In the genomic region with DNA sequence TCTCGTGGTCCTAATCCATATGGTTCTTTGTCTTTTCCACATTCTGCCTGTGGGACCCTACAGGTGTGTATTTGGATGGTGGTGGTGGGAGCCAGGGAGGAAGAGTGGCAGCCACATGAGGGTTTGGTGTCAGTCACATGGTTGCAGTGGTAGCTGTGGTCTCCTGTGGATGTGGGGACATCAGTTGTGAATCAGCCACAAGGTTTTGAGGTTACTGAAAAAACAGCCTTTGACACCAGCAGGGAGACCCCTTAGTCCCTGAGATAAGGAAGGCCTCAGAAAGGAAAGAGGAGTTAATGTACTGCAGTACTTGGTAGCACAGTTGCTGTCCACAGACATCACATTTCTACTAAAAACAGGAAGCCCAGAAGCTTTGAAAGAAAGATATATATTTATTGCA, we compare ENCODE assay signal across 22 cellular contexts. TPM values are rescaled to one million over a fixed set of nuclear protein-coding genes. Genes with fewer than 3 reads are reported as not detected.
DNase-seq lines count a peak whose midpoint lies in the region; ATAC-seq and TF ChIP-seq lines count a peak whose summit lies in the region.
"Had no signal": no experiment of that assay in that cellular context is flagged by ENCODE, and none has a peak within 500 bp of the region (broad histone marks: within the 10 kb centered on the region; RNA-seq: fewer than 3 reads in every experiment).

No MANE protein-coding gene starts in this region.

- H3K27me3 Mint-ChIP-seq in activated CD8-positive, alpha-beta T cell treated with anti-CD3 and anti-CD28 coated beads, Interleukin-2, amount 10 ng/mL, durations not matched to agents 7 days and 5 days (ENCODE audit: low read depth) = no peaks in the 10 kb centered on the region
- H3K27me3 Mint-ChIP-seq in activated CD8-positive, alpha-beta T cell treated with anti-CD3 and anti-CD28 coated beads for 36 hours = no peaks in the 10 kb centered on the region
- H3K27me3 Mint-ChIP-seq in CD4-positive, CD25-positive, alpha-beta regulatory T cell = no peaks in the 10 kb centered on the region
- H3K27me3 Mint-ChIP-seq: CD4-positive, alpha-beta T cell had no signal

- no peak overlapping the region for H3K4ac ChIP-seq in trophoblast cell (ENCODE audit: low read depth, low read length)

- no peak overlapping the region for H3K4me2 ChIP-seq in trophoblast cell (ENCODE audit: low read length)
- H3K4me2 ChIP-seq: BLaER1, GM23338 had no signal

- H4K12ac ChIP-seq in trophoblast cell (ENCODE audit: low read depth, low read length) = peak overlapping the region; percentile 30

- CTCF ChIA-PET in activated CD8-positive, alpha-beta T cell treated with anti-CD3 and anti-CD28 coated beads, Interleukin-2, amount 10 ng/mL, durations not matched to agents 7 days and 5 days (lab: Charles Lee) = no interaction called here
- CTCF ChIA-PET in activated CD8-positive, alpha-beta T cell treated with anti-CD3 and anti-CD28 coated beads for 36 hours (lab: Charles Lee) = no interaction called here

- H2BK5ac ChIP-seq in trophoblast cell (ENCODE audit: low read depth, low read length, poor library complexity) = no peak overlapping the region

- peaks cover 39% of the 10 kb centered on the region for H3K4me1 Mint-ChIP-seq in activated CD8-positive, alpha-beta T cell treated with anti-CD3 and anti-CD28 coated beads, Interleukin-2, amount 10 ng/mL, durations not matched to agents 7 days and 5 days (ENCODE audit: low read depth)
- H3K4me1 Mint-ChIP-seq in activated CD8-positive, alpha-beta T cell treated with anti-CD3 and anti-CD28 coated beads for 36 hours (ENCODE audit: low read depth) = peaks cover 25% of the 10 kb centered on the region
- H3K4me1 Mint-ChIP-seq in CD4-positive, CD25-positive, alpha-beta regulatory T cell = peaks cover 5 to 64% (median 19%) of the 10 kb centered on the region in 4 donors

- H3K9me3 Mint-ChIP-seq in activated CD8-positive, alpha-beta T cell treated with anti-CD3 and anti-CD28 coated beads, Interleukin-2, amount 10 ng/mL, durations not matched to agents 7 days and 5 days (ENCODE audit: insufficient read depth) = no peaks in the 10 kb centered on the region
- H3K9me3 Mint-ChIP-seq in activated CD8-positive, alpha-beta T cell treated with anti-CD3 and anti-CD28 coated beads for 36 hours = no peaks in the 10 kb centered on the region
- no peaks in the 10 kb centered on the region for H3K9me3 Mint-ChIP-seq in CD4-positive, CD25-positive, alpha-beta regulatory T cell
- H3K9me3 Mint-ChIP-seq: CD4-positive, alpha-beta T cell; GM23338 had no signal

- no peak overlapping the region for H3K9ac ChIP-seq in trophoblast cell (ENCODE audit: low read length)
- H3K9ac ChIP-seq: BLaER1 had no signal

- H3K4me3 ChIP-seq in CD4-positive, CD25-positive, alpha-beta regulatory T cell (ENCODE audit: low read depth, low read length) = peak overlapping the region; percentile 19
- no peak overlapping the region for H3K4me3 ChIP-seq in Jurkat, Clone E6-1 (ENCODE audit: low read length)
- no peak overlapping the region for H3K4me3 ChIP-seq in trophoblast cell (ENCODE audit: low read depth, low read length)
- H3K4me3 ChIP-seq: BLaER1, GM23338, MG63 had no signal

- TF ChIP-seq CTCF in activated CD8-positive, alpha-beta T cell treated with anti-CD3 and anti-CD28 coated beads for 36 hours (IDR thresholded peaks at IDR 0.05) = no peak

- no peaks in the 10 kb centered on the region for H3K79me2 ChIP-seq in trophoblast cell (ENCODE audit: control insufficient read depth, insufficient read depth, low read length, poor library complexity)

- H3K36me3 Mint-ChIP-seq in activated CD8-positive, alpha-beta T cell treated with anti-CD3 and anti-CD28 coated beads, Interleukin-2, amount 10 ng/mL, durations not matched to agents 7 days and 5 days (ENCODE audit: low read depth) = peaks cover 11% of the 10 kb centered on the region
- H3K36me3 Mint-ChIP-seq in activated CD8-positive, alpha-beta T cell treated with anti-CD3 and anti-CD28 coated beads for 36 hours (ENCODE audit: low read depth) = no peaks in the 10 kb centered on the region
- H3K36me3 Mint-ChIP-seq in CD4-positive, CD25-positive, alpha-beta regulatory T cell = peaks cover 1% of the 10 kb centered on the region

- WGBS in trophoblast cell (ENCODE audit: extremely low coverage, insufficient coverage, insufficient read length) = no CpG with 5 or more reads among the region's 1 CpG

- H4K91ac ChIP-seq in trophoblast cell (ENCODE audit: low read depth, low read length) = no peak overlapping the region

- H3K36me3 ChIP-seq in CD4-positive, CD25-positive, alpha-beta regulatory T cell (ENCODE audit: control insufficient read depth, insufficient read depth, low read length) = no peaks in the 10 kb centered on the region
- peaks cover 4 to 6% of the 10 kb centered on the region in 2 experiments for H3K36me3 ChIP-seq in trophoblast cell (ENCODE audit: control insufficient read depth in 1 of 2, insufficient read depth in 2 of 2, low read length in 2 of 2)
- H3K36me3 ChIP-seq: MG63 had no signal

- no peak overlapping the region for H3K4me3 Mint-ChIP-seq in activated CD8-positive, alpha-beta T cell treated with anti-CD3 and anti-CD28 coated beads, Interleukin-2, amount 10 ng/mL, durations not matched to agents 7 days and 5 days
- no peak overlapping the region for H3K4me3 Mint-ChIP-seq in activated CD8-positive, alpha-beta T cell treated with anti-CD3 and anti-CD28 coated beads for 36 hours
- H3K4me3 Mint-ChIP-seq in CD4-positive, CD25-positive, alpha-beta regulatory T cell = peak overlapping the region; percentile 7 to 78 (median 54)
- H3K4me3 Mint-ChIP-seq: CD4-positive, alpha-beta T cell; GM23338; H9 had no signal

- intact Hi-C loops in activated CD8-positive, alpha-beta T cell treated with anti-CD3 and anti-CD28 coated beads for 36 hours (cut with micrococcal nuclease) = no loop called here

- no peak overlapping the region for H4K8ac ChIP-seq in trophoblast cell (ENCODE audit: low read depth, low read length)

- no peak overlapping the region for H3K23ac ChIP-seq in trophoblast cell (ENCODE audit: low read length)

- H3K79me1 ChIP-seq in trophoblast cell (ENCODE audit: low read length) = no peaks in the 10 kb centered on the region

- no peak overlapping the region for H2BK120ac ChIP-seq in trophoblast cell (ENCODE audit: insufficient read depth, low read length, poor library complexity)

- H3K27ac ChIP-seq in CD4-positive, CD25-positive, alpha-beta regulatory T cell (ENCODE audit: insufficient read depth, low read length, poor library complexity, severe bottlenecking) = peak overlapping the region; percentile 47
- no peak overlapping the region for H3K27ac ChIP-seq in trophoblast cell (ENCODE audit: low read depth, low read length)
- H3K27ac ChIP-seq: BLaER1 had no signal

- no peak overlapping the region for H3K18ac ChIP-seq in trophoblast cell (ENCODE audit: low read length)

- H3K4me1 ChIP-seq in CD4-positive, CD25-positive, alpha-beta regulatory T cell (ENCODE audit: control insufficient read depth, insufficient read depth, low read length, poor library complexity, severe bottlenecking) = peaks cover 40% of the 10 kb centered on the region
- no peaks in the 10 kb centered on the region for H3K4me1 ChIP-seq in trophoblast cell (ENCODE audit: control insufficient read depth in 1 of 2, insufficient read depth in 2 of 2, low read length in 2 of 2)
- H3K4me1 ChIP-seq: BLaER1, Caco-2 had no signal

- H3K27me3 ChIP-seq in CD4-positive, CD25-positive, alpha-beta regulatory T cell (ENCODE audit: control insufficient read depth, insufficient read depth, low read length) = no peaks in the 10 kb centered on the region
- H3K27me3 ChIP-seq in trophoblast cell (ENCODE audit: insufficient read depth, low read length) = no peaks in the 10 kb centered on the region
- H3K27me3 ChIP-seq: MG63 had no signal

- no peak overlapping the region for H3K14ac ChIP-seq in trophoblast cell (ENCODE audit: low read length)

- H2AK5ac ChIP-seq in trophoblast cell (ENCODE audit: low read length) = no peak overlapping the region

- DNase-seq in activated CD8-positive, alpha-beta T cell treated with anti-CD3 and anti-CD28 coated beads, Interleukin-2, amount 10 ng/mL, durations not matched to agents 7 days and 5 days = peak; percentile 53
- DNase-seq in activated CD8-positive, alpha-beta T cell treated with anti-CD3 and anti-CD28 coated beads for 36 hours = no peak
- DNase-seq in CD4-positive, CD25-positive, alpha-beta regulatory T cell = peak in 1 of 3 donors; percentile 41
- DNase-seq in Jurkat, Clone E6-1 (ENCODE audit: low read depth, low spot score) = peak; percentile 26
- DNase-seq in trophoblast cell = no peak
- no peak for DNase-seq in activated CD4-positive, CD25-positive, alpha-beta regulatory T cell (lab: John Stamatoyannopoulos, UW)
- DNase-seq in stimulated activated CD4-positive, alpha-beta T cell treated with anti-CD3 and anti-CD28 coated beads, Interleukin-4, amount 100 ng/mL, for 1 hour = no peak
- DNase-seq: Caco-2; CD4-positive, alpha-beta T cell; H9; KG1; MG63; NCI-H1105 treated with DMSO at 0.1 percent for 48 hours; NCI-H146; NCI-H1930; NCI-H2107; NCI-H524; NCI-H748 treated with DMSO at 0.1 percent for 48 hours; PC-3 had no signal

- H2BK12ac ChIP-seq in trophoblast cell (ENCODE audit: low read length) = no peak overlapping the region

- POLR2A ChIA-PET in activated CD8-positive, alpha-beta T cell treated with anti-CD3 and anti-CD28 coated beads, Interleukin-2, amount 10 ng/mL, durations not matched to agents 7 days and 5 days (lab: Charles Lee) = interaction anchor here (1.3 kb wide), 1 partner anchor 15 kb away, joined by 5 read pairs; no protein-coding TSS in a partner anchor
- POLR2A ChIA-PET in activated CD8-positive, alpha-beta T cell treated with anti-CD3 and anti-CD28 coated beads for 36 hours (lab: Charles Lee) = no interaction called here

- H3K27ac Mint-ChIP-seq in activated CD8-positive, alpha-beta T cell treated with anti-CD3 and anti-CD28 coated beads, Interleukin-2, amount 10 ng/mL, durations not matched to agents 7 days and 5 days = peak overlapping the region; percentile 57
- no peak overlapping the region for H3K27ac Mint-ChIP-seq in activated CD8-positive, alpha-beta T cell treated with anti-CD3 and anti-CD28 coated beads for 36 hours
- peak overlapping the region; percentile 35 to 81 (median 36) for H3K27ac Mint-ChIP-seq in CD4-positive, CD25-positive, alpha-beta regulatory T cell
- H3K27ac Mint-ChIP-seq: GM23338 had no signal

- no peak overlapping the region for H2AFZ ChIP-seq in trophoblast cell (ENCODE audit: insufficient read depth, low read length, poor library complexity)
- H2AFZ ChIP-seq: GM23338 had no signal

- no peak for ATAC-seq in activated CD8-positive, alpha-beta T cell treated with anti-CD3 and anti-CD28 coated beads, Interleukin-2, amount 10 ng/mL, durations not matched to agents 7 days and 5 days
- ATAC-seq in activated CD8-positive, alpha-beta T cell treated with anti-CD3 and anti-CD28 coated beads for 36 hours = no peak
- peak in 1 of 2 donors; percentile 13 for ATAC-seq in CD4-positive, CD25-positive, alpha-beta regulatory T cell (ENCODE audit: low read depth in 2 of 2)
- ATAC-seq: GM23338, PC-3 had no signal

- H3K9me3 ChIP-seq in CD4-positive, CD25-positive, alpha-beta regulatory T cell (ENCODE audit: control insufficient read depth in 2 of 2, low read length in 2 of 2) = no peaks in the 10 kb centered on the region
- H3K9me3 ChIP-seq in trophoblast cell (ENCODE audit: insufficient read depth, low read depth, low read length) = no peaks in the 10 kb centered on the region
- H3K9me3 ChIP-seq: BLaER1, Caco-2, MG63 had no signal

RNA-seq across cellular contexts. Expression of gene GAGE10, which starts 15.8 kb away (rescaled TPM):
- not detected for total RNA-seq in activated CD8-positive, alpha-beta T cell treated with anti-CD3 and anti-CD28 coated beads, Interleukin-2, amount 10 ng/mL, durations not matched to agents 7 days and 5 days
- total RNA-seq in activated CD8-positive, alpha-beta T cell treated with anti-CD3 and anti-CD28 coated beads for 36 hours = not detected
- not detected for total RNA-seq in CD4-positive, CD25-positive, alpha-beta regulatory T cell
- not detected for polyA plus RNA-seq in CD4-positive, CD25-positive, alpha-beta regulatory T cell
- polyA plus RNA-seq in Jurkat, Clone E6-1 (2012; ENCODE audit: insufficient read depth, insufficient read length) = not detected
- not detected in 2 replicates for polyA plus RNA-seq in trophoblast cell (2013)
- total RNA-seq: Caco-2; CD4-positive, alpha-beta T cell; GM23338; H9; PC-3 had no signal
- polyA plus RNA-seq: AG04450, GM23338 had no signal

RNA-seq across cellular contexts. Expression of gene PPP1R3F, which starts 18.1 kb away (rescaled TPM):
- total RNA-seq in activated CD8-positive, alpha-beta T cell treated with anti-CD3 and anti-CD28 coated beads, Interleukin-2, amount 10 ng/mL, durations not matched to agents 7 days and 5 days = 1 to 10 TPM; 8.0 to 8.5 TPM
- total RNA-seq in activated CD8-positive, alpha-beta T cell treated with anti-CD3 and anti-CD28 coated beads for 36 hours = 1 to 10 TPM; 4.8 to 5.4 TPM
- 19.4 TPM for total RNA-seq in CD4-positive, CD25-positive, alpha-beta regulatory T cell
- polyA plus RNA-seq in CD4-positive, CD25-positive, alpha-beta regulatory T cell = 10 to 100 TPM; 11.8 to 28.0 (median 15.1) TPM
- polyA plus RNA-seq in Jurkat, Clone E6-1 (2012; ENCODE audit: insufficient read depth, insufficient read length) = 1.1 TPM
- 2.7 and 2.9 TPM in 2 replicates for polyA plus RNA-seq in trophoblast cell (2013)

RNA-seq across cellular contexts. Expression of gene FOXP3, which starts 23.2 kb away (rescaled TPM):
- total RNA-seq in activated CD8-positive, alpha-beta T cell treated with anti-CD3 and anti-CD28 coated beads, Interleukin-2, amount 10 ng/mL, durations not matched to agents 7 days and 5 days = 10 to 100 TPM; 14.6 to 15.4 TPM
- total RNA-seq in activated CD8-positive, alpha-beta T cell treated with anti-CD3 and anti-CD28 coated beads for 36 hours = 10 to 100 TPM; 22.3 to 23.5 TPM
- total RNA-seq in CD4-positive, CD25-positive, alpha-beta regulatory T cell = 198 TPM
- 100 to 1,000 TPM; 154 to 190 (median 172) TPM for polyA plus RNA-seq in CD4-positive, CD25-positive, alpha-beta regulatory T cell
- polyA plus RNA-seq in Jurkat, Clone E6-1 (2012; ENCODE audit: insufficient read depth, insufficient read length) = 0.39 TPM
- 0.11 TPM in 2 replicates for polyA plus RNA-seq in trophoblast cell (2013)
- total RNA-seq: PC-3 had no signal

RNA-seq across cellular contexts. Expression of gene GAGE12J, which starts 34.2 kb away (rescaled TPM):
- not detected for total RNA-seq in activated CD8-positive, alpha-beta T cell treated with anti-CD3 and anti-CD28 coated beads, Interleukin-2, amount 10 ng/mL, durations not matched to agents 7 days and 5 days
- not detected for total RNA-seq in activated CD8-positive, alpha-beta T cell treated with anti-CD3 and anti-CD28 coated beads for 36 hours
- total RNA-seq in CD4-positive, CD25-positive, alpha-beta regulatory T cell = not detected
- not detected for polyA plus RNA-seq in CD4-positive, CD25-positive, alpha-beta regulatory T cell
- not detected for polyA plus RNA-seq in Jurkat, Clone E6-1 (2012; ENCODE audit: insufficient read depth, insufficient read length)
- not detected in 2 replicates for polyA plus RNA-seq in trophoblast cell (2013)
- total RNA-seq: Caco-2; CD4-positive, alpha-beta T cell; GM23338; H9; PC-3 had no signal
- polyA plus RNA-seq: AG04450, GM23338 had no signal

RNA-seq across cellular contexts. Expression of gene GAGE13, which starts 43.7 kb away (rescaled TPM):
- not detected for total RNA-seq in activated CD8-positive, alpha-beta T cell treated with anti-CD3 and anti-CD28 coated beads, Interleukin-2, amount 10 ng/mL, durations not matched to agents 7 days and 5 days
- total RNA-seq in activated CD8-positive, alpha-beta T cell treated with anti-CD3 and anti-CD28 coated beads for 36 hours = not detected
- total RNA-seq in CD4-positive, CD25-positive, alpha-beta regulatory T cell = not detected
- polyA plus RNA-seq in CD4-positive, CD25-positive, alpha-beta regulatory T cell = not detected
- not detected for polyA plus RNA-seq in Jurkat, Clone E6-1 (2012; ENCODE audit: insufficient read depth, insufficient read length)
- not detected in 2 replicates for polyA plus RNA-seq in trophoblast cell (2013)
- total RNA-seq: Caco-2; CD4-positive, alpha-beta T cell; GM23338; H9; PC-3 had no signal
- polyA plus RNA-seq: AG04450, GM23338 had no signal

Comparison
In these comparisons a context has a peak if more than half of its experiments do, and no peak if none do; other contexts are left out.
1. DNase-seq: peak in activated CD8-positive, alpha-beta T cell treated with anti-CD3 and anti-CD28 coated beads, Interleukin-2, amount 10 ng/mL, durations not matched to agents 7 days and 5 days (single experiment) and Jurkat, Clone E6-1 (single experiment); none in activated CD8-positive, alpha-beta T cell treated with anti-CD3 and anti-CD28 coated beads for 36 hours (single experiment), trophoblast cell (0 of 2), activated CD4-positive, CD25-positive, alpha-beta regulatory T cell (0 of 4) and stimulated activated CD4-positive, alpha-beta T cell treated with anti-CD3 and anti-CD28 coated beads, Interleukin-4, amount 100 ng/mL, for 1 hour (single experiment).
2. H3K4me3 Mint-ChIP-seq: peak in CD4-positive, CD25-positive, alpha-beta regulatory T cell (4 of 4); none in activated CD8-positive, alpha-beta T cell treated with anti-CD3 and anti-CD28 coated beads, Interleukin-2, amount 10 ng/mL, durations not matched to agents 7 days and 5 days (single experiment) and activated CD8-positive, alpha-beta T cell treated with anti-CD3 and anti-CD28 coated beads for 36 hours (single experiment).